In the genomic region with DNA sequence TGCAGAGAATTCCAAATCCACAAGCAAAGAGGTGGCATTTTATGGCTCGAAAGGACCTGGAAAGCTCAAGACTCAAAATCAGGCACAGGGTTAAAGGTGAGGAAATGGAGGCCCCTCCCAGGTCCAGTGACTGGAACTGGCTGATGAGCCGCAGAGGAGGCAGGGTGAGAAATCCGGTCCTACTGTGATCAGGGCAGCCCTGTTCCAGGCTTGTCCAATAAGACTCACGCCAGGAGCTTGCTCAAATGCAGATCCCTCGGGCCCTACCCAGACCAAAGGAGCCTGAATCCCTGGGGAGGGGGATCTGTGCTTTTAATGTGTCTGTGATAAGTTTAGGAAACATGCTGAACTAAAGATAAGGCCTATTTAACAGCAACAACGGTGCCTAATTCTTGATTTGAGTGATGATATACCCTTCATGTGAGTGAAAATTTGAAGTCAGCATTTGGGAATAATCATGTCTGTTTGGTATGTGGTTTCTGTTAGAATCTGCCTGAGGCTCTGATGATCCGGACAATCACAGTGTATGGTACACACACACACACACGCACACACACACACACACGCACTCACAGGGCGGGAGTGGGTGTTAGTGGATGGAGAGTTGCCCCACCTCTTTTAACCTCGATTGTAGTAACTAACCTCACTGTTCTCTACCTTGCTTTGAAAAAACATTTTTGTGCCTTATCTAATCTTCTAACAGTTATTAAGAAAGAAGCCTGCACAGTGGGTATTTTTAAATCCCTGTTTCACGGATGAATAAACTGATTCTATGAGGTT, we compare ENCODE assay signal across 10 cellular contexts. TPM values are rescaled to one million over a fixed set of nuclear protein-coding genes. Genes with fewer than 3 reads are reported as not detected.
A peak's percentile ranks its signal among the peaks of the same experiment; 100 is the strongest.
DNase-seq lines count a peak whose midpoint lies in the region; ATAC-seq and TF ChIP-seq lines count a peak whose summit lies in the region.
"Had no signal": no experiment of that assay in that cellular context is flagged by ENCODE, and none has a peak within 500 bp of the region (broad histone marks: within the 10 kb centered on the region; RNA-seq: fewer than 3 reads in every experiment).

No MANE protein-coding gene starts in this region.

- CTCF ChIA-PET in activated CD4-positive, alpha-beta memory T cell treated with anti-CD3 and anti-CD28 coated beads, Interleukin-2, amount 10 ng/mL, durations not matched to agents 7 days and 5 days (lab: Charles Lee) = no interaction called here

- no peaks in the 10 kb centered on the region for H3K9me3 ChIP-seq in BLaER1
- no peaks in the 10 kb centered on the region for H3K9me3 ChIP-seq in esophagus squamous epithelium
- no peaks in the 10 kb centered on the region for H3K9me3 ChIP-seq in osteoblast (ENCODE audit: low read depth, low read length)

- no peak for TF ChIP-seq CTCF in esophagus squamous epithelium (IDR thresholded peaks at IDR 0.05)
- TF ChIP-seq CTCF in osteoblast (IDR thresholded peaks at IDR 0.05; ENCODE audit: extremely low read depth, low read depth, low read length) = no peak

- H3K27ac Mint-ChIP-seq in activated CD4-positive, alpha-beta memory T cell treated with anti-CD3 and anti-CD28 coated beads, Interleukin-2, amount 10 ng/mL, durations not matched to agents 7 days and 5 days = no peak overlapping the region

- H3K27ac ChIP-seq in BLaER1 (peak overlapping the region; percentile 52), esophagus squamous epithelium (peak overlapping the region; percentile 83 to 89 (median 84)), osteoblast (ENCODE audit: low read depth, low read length) (peak overlapping the region; percentile 95)

- in situ Hi-C loops in ACHN (cut with HindIII; ENCODE audit: low pct_ligation_motif_present, low pct_unique_long_range_greater_than_20kb, low sequenced_read_pairs) = no loop called here

- H3K4me1 ChIP-seq in BLaER1 = peaks cover 80% of the 10 kb centered on the region
- H3K4me1 ChIP-seq in esophagus squamous epithelium = peaks cover 36 to 68% (median 51%) of the 10 kb centered on the region in 3 donors
- H3K4me1 ChIP-seq in osteoblast (ENCODE audit: insufficient read depth, low read length) = peaks cover 48% of the 10 kb centered on the region

- peak overlapping the region; percentile 75 for H3K4me2 ChIP-seq in BLaER1
- H3K4me2 ChIP-seq in osteoblast (ENCODE audit: insufficient read depth, low read length) = peak overlapping the region; percentile 43

- no peaks in the 10 kb centered on the region for H3K36me3 ChIP-seq in BLaER1
- no peaks in the 10 kb centered on the region for H3K36me3 ChIP-seq in esophagus squamous epithelium
- no peaks in the 10 kb centered on the region for H3K36me3 ChIP-seq in osteoblast (ENCODE audit: insufficient read depth, low read length)

- DNase-seq in esophagus squamous epithelium (lab: John Stamatoyannopoulos, UW) (no peak), osteoblast (ENCODE audit: insufficient read length, low spot score, missing footprints) (no peak), NK-92 (lab: John Stamatoyannopoulos, UW; ENCODE audit: unreplicated experiment) (no peak), ACHN (no peak)
- DNase-seq in activated CD4-positive, alpha-beta memory T cell treated with anti-CD3 and anti-CD28 coated beads, Interleukin-2, amount 10 ng/mL, durations not matched to agents 7 days and 5 days = no peak
- DNase-seq: cortex of kidney had no signal

- H4K20me1 ChIP-seq in BLaER1 = no peaks in the 10 kb centered on the region
- no peaks in the 10 kb centered on the region for H4K20me1 ChIP-seq in osteoblast (ENCODE audit: insufficient read depth, low read length)

- H3K4me3 ChIP-seq in BLaER1 = no peak overlapping the region
- no peak overlapping the region for H3K4me3 ChIP-seq in esophagus squamous epithelium
- no peak overlapping the region for H3K4me3 ChIP-seq in osteoblast (ENCODE audit: insufficient read depth, low read length)

- WGBS in esophagus squamous epithelium, 2 donors = 55 to 63% methylated on average over 11 of the region's 12 CpGs

- H2AFZ ChIP-seq in osteoblast (ENCODE audit: low read length) = no peak overlapping the region

- H3K79me2 ChIP-seq in osteoblast (ENCODE audit: insufficient read depth, low read length) = no peaks in the 10 kb centered on the region

- no peak for TF ChIP-seq POLR2A in esophagus squamous epithelium (IDR thresholded peaks at IDR 0.05)

- POLR2A ChIA-PET in activated CD4-positive, alpha-beta memory T cell treated with anti-CD3 and anti-CD28 coated beads, Interleukin-2, amount 10 ng/mL, durations not matched to agents 7 days and 5 days (lab: Charles Lee) = interaction anchor here (0.9 kb wide), 1 partner anchor 8 kb away, joined by 3 read pairs; no protein-coding TSS in a partner anchor

- no peaks in the 10 kb centered on the region for H3K27me3 Mint-ChIP-seq in activated CD4-positive, alpha-beta memory T cell treated with anti-CD3 and anti-CD28 coated beads, Interleukin-2, amount 10 ng/mL, durations not matched to agents 7 days and 5 days
- H3K27me3 Mint-ChIP-seq: activated naive CD4-positive, alpha-beta T cell treated with anti-CD3 and anti-CD28 coated beads, Interleukin-2, amount 50 U/mL, for 24 hours had no signal

- no peaks in the 10 kb centered on the region for H3K27me3 ChIP-seq in BLaER1
- H3K27me3 ChIP-seq in esophagus squamous epithelium = no peaks in the 10 kb centered on the region
- H3K27me3 ChIP-seq in osteoblast (ENCODE audit: insufficient read depth, low read length) = no peaks in the 10 kb centered on the region

- intact Hi-C loops in esophagus squamous epithelium (cut with DNase I) = no loop called here

- ATAC-seq in GM21529 (IDR thresholded peaks at IDR 0.05; ENCODE audit: unreplicated experiment) = no peak

- H3K4me3 Mint-ChIP-seq in activated CD4-positive, alpha-beta memory T cell treated with anti-CD3 and anti-CD28 coated beads, Interleukin-2, amount 10 ng/mL, durations not matched to agents 7 days and 5 days = no peak overlapping the region
- H3K4me3 Mint-ChIP-seq: activated naive CD4-positive, alpha-beta T cell treated with anti-CD3 and anti-CD28 coated beads, Interleukin-2, amount 50 U/mL, for 24 hours had no signal

- peaks cover 39% of the 10 kb centered on the region for H3K4me1 Mint-ChIP-seq in activated CD4-positive, alpha-beta memory T cell treated with anti-CD3 and anti-CD28 coated beads, Interleukin-2, amount 10 ng/mL, durations not matched to agents 7 days and 5 days

- no peaks in the 10 kb centered on the region for H3K9me3 Mint-ChIP-seq in activated CD4-positive, alpha-beta memory T cell treated with anti-CD3 and anti-CD28 coated beads, Interleukin-2, amount 10 ng/mL, durations not matched to agents 7 days and 5 days
- H3K9me3 Mint-ChIP-seq: activated naive CD4-positive, alpha-beta T cell treated with anti-CD3 and anti-CD28 coated beads, Interleukin-2, amount 50 U/mL, for 24 hours had no signal

- no peaks in the 10 kb centered on the region for H3K36me3 Mint-ChIP-seq in activated CD4-positive, alpha-beta memory T cell treated with anti-CD3 and anti-CD28 coated beads, Interleukin-2, amount 10 ng/mL, durations not matched to agents 7 days and 5 days (ENCODE audit: low read depth)
- H3K36me3 Mint-ChIP-seq: activated naive CD4-positive, alpha-beta T cell treated with anti-CD3 and anti-CD28 coated beads, Interleukin-2, amount 50 U/mL, for 24 hours had no signal

- peak overlapping the region; percentile 11; the same call in 1 of the 2 replicates for H3K9ac ChIP-seq in BLaER1

TF ChIP-seq in PFSK-1, 5 proteins besides CTCF, POLR2A, EP300 and RAD21:
- TF ChIP-seq POLR2AphosphoS5 (IDR thresholded peaks at IDR 0.05; ENCODE audit: low read depth, low read length) = no peak
- TF ChIP-seq FOXP2 (optimal IDR thresholded peaks at IDR 0.05; ENCODE audit: borderline replicate concordance, extremely low read depth, extremely low read length, insufficient read depth) = peak; percentile 23
- TF ChIP-seq TAF1 (IDR thresholded peaks at IDR 0.05; ENCODE audit: borderline replicate concordance, insufficient read depth, low read length) = no peak
- TF ChIP-seq, protein P1, sequence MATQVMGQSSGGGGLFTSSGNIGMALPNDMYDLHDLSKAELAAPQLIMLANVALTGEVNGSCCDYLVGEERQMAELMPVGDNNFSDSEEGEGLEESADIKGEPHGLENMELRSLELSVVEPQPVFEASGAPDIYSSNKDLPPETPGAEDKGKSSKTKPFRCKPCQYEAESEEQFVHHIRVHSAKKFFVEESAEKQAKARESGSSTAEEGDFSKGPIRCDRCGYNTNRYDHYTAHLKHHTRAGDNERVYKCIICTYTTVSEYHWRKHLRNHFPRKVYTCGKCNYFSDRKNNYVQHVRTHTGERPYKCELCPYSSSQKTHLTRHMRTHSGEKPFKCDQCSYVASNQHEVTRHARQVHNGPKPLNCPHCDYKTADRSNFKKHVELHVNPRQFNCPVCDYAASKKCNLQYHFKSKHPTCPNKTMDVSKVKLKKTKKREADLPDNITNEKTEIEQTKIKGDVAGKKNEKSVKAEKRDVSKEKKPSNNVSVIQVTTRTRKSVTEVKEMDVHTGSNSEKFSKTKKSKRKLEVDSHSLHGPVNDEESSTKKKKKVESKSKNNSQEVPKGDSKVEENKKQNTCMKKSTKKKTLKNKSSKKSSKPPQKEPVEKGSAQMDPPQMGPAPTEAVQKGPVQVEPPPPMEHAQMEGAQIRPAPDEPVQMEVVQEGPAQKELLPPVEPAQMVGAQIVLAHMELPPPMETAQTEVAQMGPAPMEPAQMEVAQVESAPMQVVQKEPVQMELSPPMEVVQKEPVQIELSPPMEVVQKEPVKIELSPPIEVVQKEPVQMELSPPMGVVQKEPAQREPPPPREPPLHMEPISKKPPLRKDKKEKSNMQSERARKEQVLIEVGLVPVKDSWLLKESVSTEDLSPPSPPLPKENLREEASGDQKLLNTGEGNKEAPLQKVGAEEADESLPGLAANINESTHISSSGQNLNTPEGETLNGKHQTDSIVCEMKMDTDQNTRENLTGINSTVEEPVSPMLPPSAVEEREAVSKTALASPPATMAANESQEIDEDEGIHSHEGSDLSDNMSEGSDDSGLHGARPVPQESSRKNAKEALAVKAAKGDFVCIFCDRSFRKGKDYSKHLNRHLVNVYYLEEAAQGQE (IDR thresholded peaks at IDR 0.05; ENCODE audit: insufficient read depth in 1 of 2, low read depth in 2 of 2, low read length in 2 of 2) = no peak
- TF ChIP-seq SIN3A (IDR thresholded peaks at IDR 0.05; ENCODE audit: borderline replicate concordance, insufficient read depth, low read length) = no peak
TF ChIP-seq in PFSK-1: peak in this region for 1.

RNA-seq across cellular contexts. Expression of a gene that starts 54.1 kb away (rescaled TPM):
- polyA plus RNA-seq in PFSK-1 (2012; ENCODE audit: insufficient read length, low read depth) = 3.9 TPM
- total RNA-seq in esophagus squamous epithelium (10 to 100 TPM; 12.3 to 36.6 (median 21.0) TPM), osteoblast (63.0 and 86.0 TPM in 2 replicates)
- total RNA-seq in activated CD4-positive, alpha-beta memory T cell treated with anti-CD3 and anti-CD28 coated beads, Interleukin-2, amount 10 ng/mL, durations not matched to agents 7 days and 5 days = 10 to 100 TPM; 34.4 to 36.0 TPM
